In genomic region chr20:57408131-57408530, GRCh38 we compare ENCODE assay signal across 16 cellular contexts. TPM values are rescaled to one million over a fixed set of nuclear protein-coding genes. Genes with fewer than 3 reads are reported as not detected.
A peak's percentile ranks its signal among the peaks of the same experiment; 100 is the strongest.
DNase-seq lines count a peak whose midpoint lies in the region; ATAC-seq and TF ChIP-seq lines count a peak whose summit lies in the region.
"Had no signal": no experiment of that assay in that cellular context is flagged by ENCODE, and none has a peak within 500 bp of the region (broad histone marks: within the 10 kb centered on the region; RNA-seq: fewer than 3 reads in every experiment).

No MANE protein-coding gene starts in this region.

- peak overlapping the region in 1 of 3 donors; percentile 69 for H3K9ac ChIP-seq in skeletal muscle tissue (ENCODE audit: low read depth in 1 of 3, low read length in 3 of 3)

- peaks cover 38 to 90% (median 86%) of the 10 kb centered on the region in 4 donors for H3K4me1 ChIP-seq in esophagus muscularis mucosa
- H3K4me1 ChIP-seq in skeletal muscle tissue (ENCODE audit: control insufficient read depth in 3 of 3, insufficient read depth in 3 of 3, low read length in 3 of 3) = peaks cover 33 to 88% (median 74%) of the 10 kb centered on the region in 3 donors
- H3K4me1 ChIP-seq: right lobe of liver had no signal

- DNase-seq in HEK293T (ENCODE audit: extremely low spot score) = peak; percentile 43
- DNase-seq in NCI-H2171 treated with DMSO at 0.1 percent for 48 hours (lab: John Stamatoyannopoulos, UW) = peak; percentile 64
- no peak for DNase-seq in esophagus muscularis mucosa (ENCODE audit: extremely low spot score)
- DNase-seq in H7 = no peak
- DNase-seq in stimulated activated CD4-positive, alpha-beta T cell treated with anti-CD3 and anti-CD28 coated beads, Interleukin-15, amount 100 ng/mL, for 24 hours = no peak
- DNase-seq: activated gamma-delta T cell treated with Interleukin-2 at 50 U/mL for 16 hours; BE2C; glutamatergic neuron; H9; NCI-H226; right lobe of liver; stimulated activated CD4-positive, alpha-beta T cell treated with anti-CD3 and anti-CD28 coated beads, Interleukin-4, amount 100 ng/mL, for 1 hour; stimulated activated CD8-positive, alpha-beta memory T cell treated with anti-CD3 and anti-CD28 coated beads, Interleukin-4, amount 100 ng/mL, for 48 hours; trophoblast cell had no signal

- 63% methylated on average over 13 of the region's 13 CpGs for WGBS in esophagus muscularis mucosa

- ATAC-seq in GM18519 (IDR thresholded peaks at IDR 0.05; ENCODE audit: low FRiP score, unreplicated experiment) = no peak
- ATAC-seq: right lobe of liver had no signal

- TF ChIP-seq CTCF in esophagus muscularis mucosa (IDR thresholded peaks at IDR 0.05) = no peak

- H3K4me3 ChIP-seq in esophagus muscularis mucosa (no peak overlapping the region), skeletal muscle tissue (ENCODE audit: low read length in 3 of 3) (no peak overlapping the region), H7 (ENCODE audit: insufficient read depth, low read depth, low read length) (no peak overlapping the region)
- H3K4me3 ChIP-seq: right lobe of liver had no signal

- TF ChIP-seq EP300 in esophagus muscularis mucosa (IDR thresholded peaks at IDR 0.05) = no peak

- no peak for TF ChIP-seq POLR2A in esophagus muscularis mucosa (IDR thresholded peaks at IDR 0.05; ENCODE audit: low read depth)

- POLR2A ChIA-PET in HEK293T (lab: Yijun Ruan, JAX) = no interaction called here

- H3K36me3 ChIP-seq in esophagus muscularis mucosa (peaks cover 22 to 69% (median 62%) of the 10 kb centered on the region in 4 donors), skeletal muscle tissue (ENCODE audit: control insufficient read depth in 3 of 3, insufficient read depth in 3 of 3, low read length in 3 of 3) (peaks cover 37 to 50% (median 40%) of the 10 kb centered on the region in 3 donors), H7 (replicated peaks; ENCODE audit: control insufficient read depth, insufficient read depth, low read length) (no peaks in the 10 kb centered on the region; the same call in none of the 2 replicates)

- CTCF ChIA-PET in HEK293T (lab: Yijun Ruan, JAX) = no interaction called here

- peak overlapping the region; percentile 93 to 95 (median 94) for H3K27ac ChIP-seq in esophagus muscularis mucosa (replicated peaks in 1 of 4)
- peak overlapping the region; percentile 30 for H3K27ac ChIP-seq in skeletal muscle tissue (ENCODE audit: low read depth, low read length)
- H3K27ac ChIP-seq: right lobe of liver had no signal

- H3K27me3 ChIP-seq in esophagus muscularis mucosa (no peaks in the 10 kb centered on the region), skeletal muscle tissue (ENCODE audit: control insufficient read depth in 3 of 3, insufficient read depth in 3 of 3, low read length in 3 of 3) (no peaks in the 10 kb centered on the region), H7 (ENCODE audit: control insufficient read depth, insufficient read depth, low read length) (no peaks in the 10 kb centered on the region)
- H3K27me3 ChIP-seq: BE2C, right lobe of liver had no signal

- no peaks in the 10 kb centered on the region for H3K9me3 ChIP-seq in esophagus muscularis mucosa
- H3K9me3 ChIP-seq in skeletal muscle tissue (ENCODE audit: control insufficient read depth in 3 of 3, low read length in 3 of 3) = no peaks in the 10 kb centered on the region
- H3K9me3 ChIP-seq: BE2C, right lobe of liver had no signal

- intact Hi-C loops in esophagus muscularis mucosa (cut with DNase I) = loop anchor here (5.0 kb wide), 1 partner anchor 34 kb away; no protein-coding TSS in a partner anchor

TF ChIP-seq in HEK293T, 16 proteins besides CTCF, POLR2A, EP300 and RAD21:
- TF ChIP-seq TARDBP (IDR thresholded peaks at IDR 0.05) (no peak), ARNT (IDR thresholded peaks at IDR 0.05) (no peak), FOXA1 (IDR thresholded peaks at IDR 0.05) (no peak), L3MBTL2 (conservative IDR thresholded peaks at IDR 0.05) (peak; percentile 91), SP1 (IDR thresholded peaks at IDR 0.05) (no peak), LEF1 (IDR thresholded peaks at IDR 0.05; ENCODE audit: borderline replicate concordance) (no peak), CTBP1 (IDR thresholded peaks at IDR 0.05; ENCODE audit: borderline replicate concordance) (no peak), NFRKB (IDR thresholded peaks at IDR 0.05) (no peak)

RNA-seq across cellular contexts. Expression of gene RBM38, which starts 16.9 kb away (rescaled TPM):
- total RNA-seq in esophagus muscularis mucosa (100 to 1,000 TPM in 2 of 4 donors, 10 to 100 TPM in 2; 67.6 to 203 (median 139) TPM), skeletal muscle tissue (60.0 TPM)
- 75.6 and 91.7 TPM in 2 replicates for total RNA-seq in H7 (2014; rRNA removed; shearing (Covaris generic))

RNA-seq across cellular contexts. Expression of gene RAE1, which starts 57.1 kb away (rescaled TPM):
- total RNA-seq in esophagus muscularis mucosa (10 to 100 TPM; 15.0 to 24.1 (median 21.5) TPM), skeletal muscle tissue (18.3 TPM)
- 48.2 and 53.2 TPM in 2 replicates for total RNA-seq in H7 (2014; rRNA removed; shearing (Covaris generic))

Comparison
In these comparisons a context has a peak if more than half of its experiments do, and no peak if none do; other contexts are left out.
1. DNase-seq: peak in HEK293T (single experiment) and NCI-H2171 treated with DMSO at 0.1 percent for 48 hours (single experiment); none in esophagus muscularis mucosa (single experiment), H7 (single experiment) and stimulated activated CD4-positive, alpha-beta T cell treated with anti-CD3 and anti-CD28 coated beads, Interleukin-15, amount 100 ng/mL, for 24 hours (single experiment).